9 cellular contexts compared by ENCODE assay signal in genomic region chr11:127452533-127452932, GRCh38.
"Had no signal": no experiment of that assay in that cellular context is flagged by ENCODE, and none has a peak within 500 bp of the region (broad histone marks: within the 10 kb centered on the region; RNA-seq: fewer than 3 reads in every experiment).

No MANE protein-coding gene starts in this region.

- DNase-seq: GM23248, GOT3, H7, HFFc6 had no signal

- H3K4me3 ChIP-seq: GM23248, HAP-1 had no signal

- H2AFZ ChIP-seq: GM23248 had no signal

- H3K36me3 ChIP-seq: HAP-1 had no signal

- H3K27ac Mint-ChIP-seq: HFFc6, IgD-negative memory B cell had no signal

- H3K9me3 ChIP-seq: HAP-1 had no signal

- ATAC-seq: HCT116, HepG2 had no signal

- H3K27ac ChIP-seq: GM23248, HL-60 had no signal

- H3K4me1 Mint-ChIP-seq: IgD-negative memory B cell had no signal

- H3K4me1 ChIP-seq: HAP-1 had no signal

- H3K4me3 Mint-ChIP-seq: HFFc6, IgD-negative memory B cell had no signal

- H3K36me3 Mint-ChIP-seq: IgD-negative memory B cell had no signal

- H3K9ac ChIP-seq: GM23248 had no signal

- H3K9me3 Mint-ChIP-seq: HFFc6 had no signal

- H3K27me3 Mint-ChIP-seq: IgD-negative memory B cell had no signal
